26 cellular contexts compared by ENCODE assay signal in the genomic region with DNA sequence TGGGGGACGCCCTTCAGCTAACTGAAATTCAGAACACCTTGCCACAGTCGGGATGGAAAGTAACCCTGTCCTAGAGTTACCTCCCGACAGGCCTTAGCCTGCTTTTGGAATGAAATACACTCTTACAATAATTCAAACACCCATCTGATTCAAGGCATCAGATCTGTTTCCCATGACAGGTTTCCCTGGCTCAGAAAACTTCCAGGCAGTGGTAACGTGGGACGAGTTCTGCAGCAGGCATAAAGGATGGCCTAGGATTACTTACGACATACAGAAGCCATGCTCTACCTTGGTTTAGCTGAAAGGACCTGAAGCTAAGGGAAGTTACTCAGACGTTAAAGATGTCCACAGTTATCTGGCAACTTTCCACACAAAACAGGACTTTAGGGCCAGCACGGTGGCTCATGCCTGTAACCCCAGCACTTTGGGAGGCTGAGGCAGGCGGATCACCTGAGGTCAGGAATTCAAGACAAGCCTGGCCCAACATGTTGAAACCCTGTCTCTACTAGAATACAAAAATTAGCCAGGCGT.
"Had no signal": no experiment of that assay in that cellular context is flagged by ENCODE, and none has a peak within 500 bp of the region (broad histone marks: within the 10 kb centered on the region; RNA-seq: fewer than 3 reads in every experiment).

No MANE protein-coding gene starts in this region.

- H3K27ac Mint-ChIP-seq: activated CD4-positive, alpha-beta memory T cell treated with anti-CD3 and anti-CD28 coated beads, Interleukin-2, amount 10 ng/mL, durations not matched to agents 7 days and 5 days; activated naive CD4-positive, alpha-beta T cell treated with anti-CD3 and anti-CD28 coated beads, Interleukin-2, amount 10 ng/mL, durations not matched to agents 7 days and 5 days; activated naive CD8-positive, alpha-beta T cell treated with anti-CD3 and anti-CD28 coated beads, Interleukin-2, amount 10 ng/mL, durations not matched to agents 7 days and 5 days; activated T-cell treated with anti-CD3 and anti-CD28 coated beads, Interleukin-2, amount 50 U/mL, for 24 hours; nephron; progenitor cell of endocrine pancreas; T-helper 1 cell treated with Interleukin-12 subunit alpha and Interleukin-12 subunit beta and Interleukin-4 antibody, amounts not matched to agents 30 μg/mL and 1 μg/mL, for 36 hours; type B pancreatic cell had no signal

- H3K4me1 ChIP-seq: ascending aorta, right lobe of liver, uterus had no signal

- H3K4me1 Mint-ChIP-seq: brain had no signal

- H3K4me3 ChIP-seq: ascending aorta, esophagus muscularis mucosa, left ventricle myocardium inferior, lung, ovary, right lobe of liver, uterus had no signal

- H3K9me3 ChIP-seq: ascending aorta, esophagus muscularis mucosa, left ventricle myocardium inferior, neutrophil, ovary, right lobe of liver, uterus had no signal

- ATAC-seq: activated CD4-positive, CD25-positive, alpha-beta regulatory T cell treated with anti-CD3 and anti-CD28 coated beads, Interleukin-2, amount 50 U/mL, for 24 hours; right lobe of liver had no signal

- H3K36me3 ChIP-seq: ovary, uterus had no signal

- DNase-seq: activated CD4-positive, alpha-beta memory T cell treated with anti-CD3 and anti-CD28 coated beads, Interleukin-2, amount 10 ng/mL, durations not matched to agents 7 days and 5 days; activated CD4-positive, alpha-beta T cell treated with anti-CD3 and anti-CD28 coated beads for 48 hours; activated CD8-positive, alpha-beta memory T cell treated with anti-CD3 and anti-CD28 coated beads, Interleukin-2, amount 50 U/mL, for 48 hours; activated gamma-delta T cell; activated naive CD4-positive, alpha-beta T cell treated with anti-CD3 and anti-CD28 coated beads, Interleukin-2, amount 10 ng/mL, durations not matched to agents 7 days and 5 days; activated naive CD8-positive, alpha-beta T cell treated with anti-CD3 and anti-CD28 coated beads, Interleukin-2, amount 10 ng/mL, durations not matched to agents 7 days and 5 days; activated T-cell treated with anti-CD3 and anti-CD28 coated beads, Interleukin-2, amount 50 U/mL, for 24 hours; caudate nucleus; left ventricle myocardium inferior; ovary; right lobe of liver; stimulated activated CD4-positive, alpha-beta T cell treated with anti-CD3 and anti-CD28 coated beads, Interleukin-2, amount 100 ng/mL, for 48 hours; stimulated activated naive CD4-positive, alpha-beta T cell treated with Interleukin-2 at 50 U/mL for 16 hours; T-helper 9 cell; uterus had no signal

- H3K27me3 Mint-ChIP-seq: activated CD4-positive, alpha-beta memory T cell treated with anti-CD3 and anti-CD28 coated beads, Interleukin-2, amount 10 ng/mL, durations not matched to agents 7 days and 5 days; activated naive CD4-positive, alpha-beta T cell treated with anti-CD3 and anti-CD28 coated beads, Interleukin-2, amount 10 ng/mL, durations not matched to agents 7 days and 5 days; activated naive CD8-positive, alpha-beta T cell treated with anti-CD3 and anti-CD28 coated beads, Interleukin-2, amount 10 ng/mL, durations not matched to agents 7 days and 5 days; activated T-cell treated with anti-CD3 and anti-CD28 coated beads, Interleukin-2, amount 50 U/mL, for 24 hours; brain; progenitor cell of endocrine pancreas; type B pancreatic cell had no signal

- H3K9me3 Mint-ChIP-seq: activated CD4-positive, alpha-beta memory T cell treated with anti-CD3 and anti-CD28 coated beads, Interleukin-2, amount 10 ng/mL, durations not matched to agents 7 days and 5 days; activated naive CD4-positive, alpha-beta T cell treated with anti-CD3 and anti-CD28 coated beads, Interleukin-2, amount 10 ng/mL, durations not matched to agents 7 days and 5 days; activated naive CD8-positive, alpha-beta T cell treated with anti-CD3 and anti-CD28 coated beads, Interleukin-2, amount 10 ng/mL, durations not matched to agents 7 days and 5 days; activated T-cell treated with anti-CD3 and anti-CD28 coated beads, Interleukin-2, amount 50 U/mL, for 24 hours; brain; nephron; T-helper 1 cell treated with Interleukin-12 subunit alpha and Interleukin-12 subunit beta and Interleukin-4 antibody, amounts not matched to agents 30 μg/mL and 1 μg/mL, for 36 hours; type B pancreatic cell had no signal

- H3K27ac ChIP-seq: ascending aorta, esophagus muscularis mucosa, left ventricle myocardium inferior, neutrophil, ovary, right lobe of liver, uterus, VCaP had no signal

- H3K4me3 Mint-ChIP-seq: activated CD4-positive, alpha-beta memory T cell treated with anti-CD3 and anti-CD28 coated beads, Interleukin-2, amount 10 ng/mL, durations not matched to agents 7 days and 5 days; activated naive CD4-positive, alpha-beta T cell treated with anti-CD3 and anti-CD28 coated beads, Interleukin-2, amount 10 ng/mL, durations not matched to agents 7 days and 5 days; activated naive CD8-positive, alpha-beta T cell treated with anti-CD3 and anti-CD28 coated beads, Interleukin-2, amount 10 ng/mL, durations not matched to agents 7 days and 5 days; activated T-cell treated with anti-CD3 and anti-CD28 coated beads, Interleukin-2, amount 50 U/mL, for 24 hours; brain; nephron; T-helper 1 cell treated with Interleukin-12 subunit alpha and Interleukin-12 subunit beta and Interleukin-4 antibody, amounts not matched to agents 30 μg/mL and 1 μg/mL, for 36 hours; type B pancreatic cell had no signal

- H3K27me3 ChIP-seq: ascending aorta, esophagus muscularis mucosa, ovary, right lobe of liver, uterus had no signal
